10 cellular contexts compared by ENCODE assay signal in the genomic region with DNA sequence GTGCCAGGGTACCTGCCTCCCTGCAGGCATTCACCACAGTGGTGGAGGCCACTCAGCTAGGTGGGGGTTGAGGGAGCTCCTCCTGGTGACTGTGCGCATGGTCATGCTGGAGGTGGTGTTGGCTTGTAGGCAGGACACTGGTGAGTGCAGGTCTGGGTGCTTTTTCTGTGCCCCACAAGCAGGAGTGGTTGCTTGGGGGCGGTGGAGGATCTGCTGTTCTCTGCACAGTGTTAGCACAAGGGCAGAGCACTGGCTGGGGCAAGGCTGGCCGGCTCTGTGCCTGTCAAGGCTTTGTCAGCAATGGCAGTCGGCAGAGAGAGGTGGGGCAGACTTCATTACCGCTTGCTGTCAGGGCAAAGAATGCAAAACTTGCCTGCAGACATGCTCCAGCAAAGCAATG.
"Had no signal": no experiment of that assay in that cellular context is flagged by ENCODE, and none has a peak within 500 bp of the region (broad histone marks: within the 10 kb centered on the region; RNA-seq: fewer than 3 reads in every experiment).

No MANE protein-coding gene starts in this region.

- H3K36me3 Mint-ChIP-seq: IgD-negative memory B cell had no signal

- H3K27ac Mint-ChIP-seq: H9, IgD-negative memory B cell had no signal

- H2AFZ ChIP-seq: GM23248 had no signal

- H3K4me1 Mint-ChIP-seq: H9 had no signal

- H3K4me3 Mint-ChIP-seq: H9, IgD-negative memory B cell had no signal

- H3K27ac ChIP-seq: GM23248, HL-60, KMS-11 had no signal

- H3K4me3 ChIP-seq: GM23248 had no signal

- H3K9ac ChIP-seq: GM23248, KMS-11 had no signal

- H3K4me2 ChIP-seq: KMS-11 had no signal

- DNase-seq: GOT3, H9, HCEC 1CT, KBM-7 had no signal

- FAIRE-seq: H54, HepG2 had no signal

- ATAC-seq: HepG2 had no signal
